In genomic region chr13:29758591-29759114, GRCh38 we compare ENCODE assay signal across 8 cellular contexts.
DNase-seq lines count a peak whose midpoint lies in the region; ATAC-seq and TF ChIP-seq lines count a peak whose summit lies in the region.

No MANE protein-coding gene starts in this region.

- intact Hi-C loops in spleen (cut with DNase I; ENCODE audit: low total_unique reads): no loop called here

- WGBS in spleen, 5 donors: 28 to 50% (median 47%) methylated on average over 8 of the region's 8 CpGs

- DNase-seq in T follicular helper cell (ENCODE audit: low read depth): peak; percentile 13
- peak; percentile 70 for DNase-seq in activated naive CD8-positive, alpha-beta T cell treated with anti-CD3 and anti-CD28 coated beads, Interleukin-2, amount 50 U/mL, for 24 hours
- peak; percentile 45 to 58 for DNase-seq in stimulated activated CD4-positive, alpha-beta T cell treated with anti-CD3 and anti-CD28 coated beads, Interleukin-4, amount 100 ng/mL, for 4 hours
- no peak for DNase-seq in dermis blood vessel endothelial cell
- no peak for DNase-seq in spleen
- DNase-seq in NCI-H82 (lab: John Stamatoyannopoulos, UW): no peak

- peaks cover 36% of the 10 kb centered on the region for H3K4me1 Mint-ChIP-seq in activated naive CD8-positive, alpha-beta T cell treated with anti-CD3 and anti-CD28 coated beads, Interleukin-2, amount 50 U/mL, for 24 hours

- peak overlapping the region; percentile 78 for H3K27ac Mint-ChIP-seq in activated naive CD8-positive, alpha-beta T cell treated with anti-CD3 and anti-CD28 coated beads, Interleukin-2, amount 50 U/mL, for 24 hours

- TF ChIP-seq CTCF in spleen (IDR thresholded peaks at IDR 0.05 in 8 of 11, conservative IDR thresholded peaks at IDR 0.05 in 3 of 11): no peak

- peak overlapping the region in 1 of 8 donors; percentile 43 for H3K27ac ChIP-seq in spleen

- peak overlapping the region; percentile 36 for H3K4me3 Mint-ChIP-seq in activated naive CD8-positive, alpha-beta T cell treated with anti-CD3 and anti-CD28 coated beads, Interleukin-2, amount 50 U/mL, for 24 hours

- H3K36me3 Mint-ChIP-seq in activated naive CD8-positive, alpha-beta T cell treated with anti-CD3 and anti-CD28 coated beads, Interleukin-2, amount 50 U/mL, for 24 hours (ENCODE audit: low read depth): no peaks in the 10 kb centered on the region

- H3K9me3 ChIP-seq in spleen: peaks cover 0 to 15% (median 5%) of the 10 kb centered on the region in 8 donors

- peaks cover 1% of the 10 kb centered on the region for H3K27me3 Mint-ChIP-seq in activated naive CD8-positive, alpha-beta T cell treated with anti-CD3 and anti-CD28 coated beads, Interleukin-2, amount 50 U/mL, for 24 hours

- peaks cover 8% of the 10 kb centered on the region for H3K9me3 Mint-ChIP-seq in activated naive CD8-positive, alpha-beta T cell treated with anti-CD3 and anti-CD28 coated beads, Interleukin-2, amount 50 U/mL, for 24 hours

- no peaks in the 10 kb centered on the region for H3K36me3 ChIP-seq in spleen

- ATAC-seq in GM19023 (IDR thresholded peaks at IDR 0.05; ENCODE audit: unreplicated experiment) (peak; percentile 90), HG03064 (IDR thresholded peaks at IDR 0.05; ENCODE audit: low read depth, unreplicated experiment) (peak; percentile 82)
- ATAC-seq in activated naive CD8-positive, alpha-beta T cell treated with anti-CD3 and anti-CD28 coated beads, Interleukin-2, amount 50 U/mL, for 24 hours: peak; percentile 97

- no peak overlapping the region for H3K4me3 ChIP-seq in spleen

- peaks cover 0 to 12% (median 5%) of the 10 kb centered on the region in 6 donors for H3K4me1 ChIP-seq in spleen

- no peaks in the 10 kb centered on the region for H3K27me3 ChIP-seq in spleen (replicated peaks in 1 of 7)

- no peak for TF ChIP-seq POLR2A in spleen (IDR thresholded peaks at IDR 0.05)

Comparison
In these comparisons a context has a peak if more than half of its experiments do, and no peak if none do; other contexts are left out.
1. DNase-seq: peak in T follicular helper cell (single experiment), activated naive CD8-positive, alpha-beta T cell treated with anti-CD3 and anti-CD28 coated beads, Interleukin-2, amount 50 U/mL, for 24 hours (single experiment) and stimulated activated CD4-positive, alpha-beta T cell treated with anti-CD3 and anti-CD28 coated beads, Interleukin-4, amount 100 ng/mL, for 4 hours (2 of 2); none in dermis blood vessel endothelial cell (single experiment), spleen (single experiment) and NCI-H82 (single experiment).
2. Peak in every context shown above with its lines, with median percentiles within 50 percentile points of each other: ATAC-seq.